Comparison of ENCODE assay signal across 10 cellular contexts in genomic region chr13:51501592-51502205, GRCh38. TPM values are rescaled to one million over a fixed set of nuclear protein-coding genes. Genes with fewer than 3 reads are reported as not detected.
DNase-seq lines count a peak whose midpoint lies in the region; ATAC-seq and TF ChIP-seq lines count a peak whose summit lies in the region.
"Had no signal": no experiment of that assay in that cellular context is flagged by ENCODE, and none has a peak within 500 bp of the region (broad histone marks: within the 10 kb centered on the region; RNA-seq: fewer than 3 reads in every experiment).

No MANE protein-coding gene starts in this region.

- no peaks in the 10 kb centered on the region for H3K27me3 ChIP-seq in SJCRH30

- H3K4me3 ChIP-seq in fibroblast of mammary gland (ENCODE audit: control insufficient read depth, low read depth, low read length) (no peak overlapping the region), SJCRH30 (no peak overlapping the region)
- H3K4me3 ChIP-seq: K562 had no signal

- H3K9me3 ChIP-seq in SJCRH30 (replicated peaks) = no peaks in the 10 kb centered on the region

- H3K27ac ChIP-seq in SJCRH30 = no peak overlapping the region

- DNase-seq in LoVo (ENCODE audit: low spot score) (peak; percentile 7), fibroblast of mammary gland (ENCODE audit: low read depth) (peak; percentile 83), NCI-H446 (lab: John Stamatoyannopoulos, UW) (no peak), SJCRH30 (no peak), ecto neural progenitor cell (ENCODE audit: low spot score) (no peak), iPS-NIHi11 (ENCODE audit: low spot score) (no peak)
- DNase-seq: T-helper 9 cell had no signal

- no peak for TF ChIP-seq CTCF in fibroblast of mammary gland (conservative IDR thresholded peaks at IDR 0.05; ENCODE audit: control insufficient read depth, insufficient read depth, low read depth, low read length)

- H3K36me3 ChIP-seq in SJCRH30 = no peaks in the 10 kb centered on the region

- no peaks in the 10 kb centered on the region for H3K4me1 ChIP-seq in SJCRH30

- ATAC-seq in GM18499 (IDR thresholded peaks at IDR 0.05; ENCODE audit: insufficient read depth, unreplicated experiment) = peak; percentile 8
- ATAC-seq in GM21786 (IDR thresholded peaks at IDR 0.05; ENCODE audit: unreplicated experiment) = peak; percentile 34
- ATAC-seq: K562 had no signal

RNA-seq across cellular contexts. Expression of gene INTS6, which starts 48.9 kb away (rescaled TPM):
- total RNA-seq in SJCRH30 (2014; rRNA removed; shearing (Covaris generic)) = 34.3 and 38.7 TPM in 2 replicates

Comparison
In these comparisons a context has a peak if more than half of its experiments do, and no peak if none do; other contexts are left out.
1. DNase-seq: peak in LoVo (single experiment) and fibroblast of mammary gland (single experiment); none in NCI-H446 (0 of 2), SJCRH30 (0 of 2), ecto neural progenitor cell (single experiment) and iPS-NIHi11 (single experiment).